In the genomic region with DNA sequence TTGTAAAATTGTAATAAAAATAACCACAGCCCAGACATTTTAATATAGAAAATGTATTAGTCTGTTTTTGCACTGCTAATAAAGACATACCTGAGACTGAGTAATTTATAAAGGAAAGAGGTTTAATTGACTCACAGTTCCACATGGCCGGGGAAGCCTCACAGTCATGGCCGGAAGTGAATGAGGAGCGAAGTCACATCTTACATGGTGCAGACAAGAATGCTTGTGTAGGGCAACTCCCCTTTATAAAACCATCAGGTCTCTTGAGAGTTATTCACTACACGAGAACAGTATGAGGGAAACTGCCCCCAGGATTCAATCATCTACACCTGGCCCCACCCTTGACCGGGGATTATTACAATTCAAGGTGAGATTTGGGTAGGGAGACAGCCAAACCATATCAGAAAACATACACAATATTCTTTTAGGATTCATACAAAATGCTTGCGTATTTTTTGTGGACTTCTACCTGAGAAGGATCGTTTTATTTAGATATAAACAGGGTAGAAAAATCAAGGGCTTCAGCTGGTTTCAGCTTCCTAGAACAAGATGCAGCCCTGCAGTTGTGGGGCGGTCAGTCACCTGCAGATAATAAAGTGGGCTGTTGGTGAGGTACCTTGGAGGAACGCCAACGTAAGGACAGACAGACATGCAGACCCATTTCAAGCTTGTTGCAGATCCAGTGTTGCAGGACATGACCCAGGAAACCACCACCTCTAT, we compare ENCODE assay signal across 20 cellular contexts.
DNase-seq lines count a peak whose midpoint lies in the region; ATAC-seq and TF ChIP-seq lines count a peak whose summit lies in the region.
"Had no signal": no experiment of that assay in that cellular context is flagged by ENCODE, and none has a peak within 500 bp of the region (broad histone marks: within the 10 kb centered on the region; RNA-seq: fewer than 3 reads in every experiment).

No MANE protein-coding gene starts in this region.

- intact Hi-C loops in right lobe of liver (cut with DNase I) = no loop called here

- H3K4me2 ChIP-seq in Loucy (ENCODE audit: low read depth, low read length, poor library complexity, severe bottlenecking) = peak overlapping the region; percentile 36
- H3K4me2 ChIP-seq in GM23338 = no peak overlapping the region
- H3K4me2 ChIP-seq: neural progenitor cell had no signal

- ATAC-seq in right lobe of liver (peak in 1 of 4 donors; percentile 50), GM23338 (no peak), GM21825 (IDR thresholded peaks at IDR 0.05; ENCODE audit: unreplicated experiment) (no peak)
- ATAC-seq: activated T-cell treated with anti-CD3 and anti-CD28 coated beads, Interleukin-2, amount 50 U/mL, for 4 hours; gastrocnemius medialis; T-cell had no signal

- H3K27ac Mint-ChIP-seq in endothelial cell (ENCODE audit: unreplicated experiment) (peak overlapping the region; percentile 99), immature natural killer cell (peak overlapping the region in 1 of 6 donors; percentile 71), GM23338 (no peak overlapping the region)
- H3K27ac Mint-ChIP-seq: neural progenitor cell, T-cell had no signal

- DNase-seq in Daoy (ENCODE audit: low read depth) (peak; percentile 43), endothelial cell (ENCODE audit: low spot score) (peak; percentile 32), right lobe of liver (no peak), immature natural killer cell (no peak), NCI-H2029 treated with DMSO at 0.1 percent for 48 hours (lab: John Stamatoyannopoulos, UW) (no peak), GM23338 (ENCODE audit: low spot score) (no peak)
- DNase-seq: activated CD4-positive, alpha-beta T cell treated with anti-CD3 and anti-CD28 coated beads for 4 hours; activated naive CD4-positive, alpha-beta T cell treated with Interleukin-2 at 50 U/mL for 16 hours; activated T-cell treated with anti-CD3 and anti-CD28 coated beads, Interleukin-2, amount 50 U/mL, for 4 hours; C1 segment of cervical spinal cord; gastrocnemius medialis; NCI-H446; OCI-M1; SHP77 treated with DMSO at 0.1 percent for 48 hours; T-cell had no signal

- H3K9me3 ChIP-seq in Loucy (ENCODE audit: insufficient read depth, low read depth, low read length) = no peaks in the 10 kb centered on the region
- no peaks in the 10 kb centered on the region for H3K9me3 ChIP-seq in right lobe of liver
- H3K9me3 ChIP-seq: breast epithelium, gastrocnemius medialis, prostate gland had no signal

- H3K4me3 ChIP-seq in Loucy (ENCODE audit: low read length, poor library complexity, severe bottlenecking) (no peak overlapping the region), right lobe of liver (peak overlapping the region in 2 of 3 donors; percentile 8 to 23), GM23338 (no peak overlapping the region)
- H3K4me3 ChIP-seq: breast epithelium, gastrocnemius medialis, neural progenitor cell, prostate gland had no signal

- no peaks in the 10 kb centered on the region for H3F3A ChIP-seq in Loucy (ENCODE audit: low read depth)
- no peaks in the 10 kb centered on the region for H3F3A ChIP-seq in GM23338 (replicated peaks; ENCODE audit: low read depth)

- H3K4me1 Mint-ChIP-seq in endothelial cell (ENCODE audit: unreplicated experiment) (peaks cover 46% of the 10 kb centered on the region), immature natural killer cell (peaks cover 62 to 95% of the 10 kb centered on the region in 2 donors), GM23338 (peaks cover 40% of the 10 kb centered on the region)

- H2AFZ ChIP-seq in Loucy (ENCODE audit: low read length) = no peak overlapping the region
- H2AFZ ChIP-seq in GM23338 = no peak overlapping the region
- H2AFZ ChIP-seq: neural progenitor cell had no signal

- H3K4me3 Mint-ChIP-seq in endothelial cell (ENCODE audit: unreplicated experiment) (peak overlapping the region; percentile 63), immature natural killer cell (no peak overlapping the region), GM23338 (no peak overlapping the region)
- H3K4me3 Mint-ChIP-seq: activated T-cell treated with anti-CD3 and anti-CD28 coated beads, Interleukin-2, amount 50 U/mL, for 4 hours; neural progenitor cell; T-cell had no signal

- WGBS in right lobe of liver (ENCODE audit: insufficient coverage, low coverage, low lambda C conversion rate, missing lambda C conversion rate) = 28% methylated on average over 10 of the region's 10 CpGs

- H3K9ac ChIP-seq in Loucy (ENCODE audit: low read depth, low read length, poor library complexity, severe bottlenecking) = no peak overlapping the region
- H3K9ac ChIP-seq: neural progenitor cell had no signal

- H3K9me3 Mint-ChIP-seq in endothelial cell (ENCODE audit: unreplicated experiment) (no peaks in the 10 kb centered on the region), immature natural killer cell (no peaks in the 10 kb centered on the region), GM23338 (no peaks in the 10 kb centered on the region)
- H3K9me3 Mint-ChIP-seq: activated T-cell treated with anti-CD3 and anti-CD28 coated beads, Interleukin-2, amount 50 U/mL, for 4 hours; T-cell had no signal

- peak overlapping the region; percentile 36 to 68 (median 64) for H3K27ac ChIP-seq in right lobe of liver
- no peak overlapping the region for H3K27ac ChIP-seq in GM23338 (ENCODE audit: low read depth)
- H3K27ac ChIP-seq: breast epithelium, gastrocnemius medialis, neural progenitor cell, prostate gland had no signal

- H3K36me3 Mint-ChIP-seq in endothelial cell (ENCODE audit: low read depth, unreplicated experiment) (peaks cover 6% of the 10 kb centered on the region), immature natural killer cell (no peaks in the 10 kb centered on the region), GM23338 (ENCODE audit: low read depth) (no peaks in the 10 kb centered on the region)

- H3K36me3 ChIP-seq in Loucy (ENCODE audit: insufficient read depth, low read length) (no peaks in the 10 kb centered on the region), right lobe of liver (no peaks in the 10 kb centered on the region), GM23338 (ENCODE audit: insufficient read depth) (no peaks in the 10 kb centered on the region)
- H3K36me3 ChIP-seq: breast epithelium, gastrocnemius medialis, neural progenitor cell, prostate gland had no signal

- no peak for TF ChIP-seq POLR2A in right lobe of liver (IDR thresholded peaks at IDR 0.05)

- H3K4me1 ChIP-seq in Loucy (ENCODE audit: insufficient read depth, low read length, poor library complexity, severe bottlenecking) (peaks cover 40% of the 10 kb centered on the region), right lobe of liver (peaks cover 0 to 45% (median 7%) of the 10 kb centered on the region in 4 donors), GM23338 (ENCODE audit: insufficient read depth) (peaks cover 11% of the 10 kb centered on the region; the same call in 1 of the 2 replicates)
- H3K4me1 ChIP-seq: breast epithelium, prostate gland had no signal

- TF ChIP-seq CTCF in Loucy (conservative IDR thresholded peaks at IDR 0.05; ENCODE audit: low read length) (no peak), endothelial cell (IDR thresholded peaks at IDR 0.05; ENCODE audit: unreplicated experiment) (no peak), right lobe of liver (IDR thresholded peaks at IDR 0.05) (no peak), GM23338 (conservative IDR thresholded peaks at IDR 0.05; ENCODE audit: low read depth in 2 of 2) (no peak)

- H3K9me2 ChIP-seq in Loucy (replicated peaks; ENCODE audit: low read depth, low read length) (no peaks in the 10 kb centered on the region), GM23338 (ENCODE audit: insufficient read depth) (no peaks in the 10 kb centered on the region)

- H3K79me2 ChIP-seq in Loucy (ENCODE audit: insufficient read depth, low read length) = peaks cover 87% of the 10 kb centered on the region
- peaks cover 65% of the 10 kb centered on the region for H3K79me2 ChIP-seq in GM23338 (replicated peaks; ENCODE audit: insufficient read depth)

- H4K20me1 ChIP-seq in Loucy (ENCODE audit: insufficient read depth, low read length, poor library complexity, severe bottlenecking) (no peaks in the 10 kb centered on the region), GM23338 (replicated peaks; ENCODE audit: insufficient read depth) (0 out of 2 replicates have a peak, but pooled peaks cover 4% of the 10 kb centered on the region)

- H3K27me3 ChIP-seq in Loucy (ENCODE audit: insufficient read depth, low read length, poor library complexity, severe bottlenecking) (no peaks in the 10 kb centered on the region), right lobe of liver (no peaks in the 10 kb centered on the region), GM23338 (ENCODE audit: insufficient read depth) (no peaks in the 10 kb centered on the region)
- H3K27me3 ChIP-seq: breast epithelium, gastrocnemius medialis, neural progenitor cell had no signal

- H3K27me3 Mint-ChIP-seq in endothelial cell (ENCODE audit: unreplicated experiment) = peaks cover 11% of the 10 kb centered on the region
- peaks cover 0 to 4% (median 0%) of the 10 kb centered on the region in 3 donors for H3K27me3 Mint-ChIP-seq in immature natural killer cell (ENCODE audit: low read depth in 3 of 3)
- H3K27me3 Mint-ChIP-seq in GM23338 (ENCODE audit: insufficient read depth, low read depth, poor library complexity) = no peaks in the 10 kb centered on the region
- H3K27me3 Mint-ChIP-seq: T-cell had no signal

TF ChIP-seq in GM23338, 12 proteins besides CTCF, POLR2A, EP300 and RAD21:
- TF ChIP-seq ZNF331 (CRISPR knock-in tag; IDR thresholded peaks at IDR 0.05; ENCODE audit: low read depth) = no peak
- TF ChIP-seq EZH2phosphoT487 (IDR thresholded peaks at IDR 0.05; ENCODE audit: unreplicated experiment) = no peak
- no peak for TF ChIP-seq STAT1 (IDR thresholded peaks at IDR 0.05; ENCODE audit: unreplicated experiment)
- no peak for TF ChIP-seq NANOG (IDR thresholded peaks at IDR 0.05; ENCODE audit: borderline replicate concordance)
- TF ChIP-seq, protein P1, sequence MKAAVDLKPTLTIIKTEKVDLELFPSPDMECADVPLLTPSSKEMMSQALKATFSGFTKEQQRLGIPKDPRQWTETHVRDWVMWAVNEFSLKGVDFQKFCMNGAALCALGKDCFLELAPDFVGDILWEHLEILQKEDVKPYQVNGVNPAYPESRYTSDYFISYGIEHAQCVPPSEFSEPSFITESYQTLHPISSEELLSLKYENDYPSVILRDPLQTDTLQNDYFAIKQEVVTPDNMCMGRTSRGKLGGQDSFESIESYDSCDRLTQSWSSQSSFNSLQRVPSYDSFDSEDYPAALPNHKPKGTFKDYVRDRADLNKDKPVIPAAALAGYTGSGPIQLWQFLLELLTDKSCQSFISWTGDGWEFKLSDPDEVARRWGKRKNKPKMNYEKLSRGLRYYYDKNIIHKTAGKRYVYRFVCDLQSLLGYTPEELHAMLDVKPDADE (IDR thresholded peaks at IDR 0.05) = no peak
- TF ChIP-seq EZH2 (IDR thresholded peaks at IDR 0.05; ENCODE audit: low read depth, unreplicated experiment) = no peak
TF ChIP-seq in GM23338: peak in this region for 0.

Comparison
In these comparisons a context has a peak if more than half of its experiments do, and no peak if none do; other contexts are left out.
1. DNase-seq: peak in Daoy (single experiment) and endothelial cell (single experiment); none in right lobe of liver (0 of 3), immature natural killer cell (0 of 3), NCI-H2029 treated with DMSO at 0.1 percent for 48 hours (single experiment) and GM23338 (single experiment).
2. H3K4me3 ChIP-seq: peak in right lobe of liver (2 of 3); none in Loucy (single experiment) and GM23338 (single experiment).